In the genomic region with DNA sequence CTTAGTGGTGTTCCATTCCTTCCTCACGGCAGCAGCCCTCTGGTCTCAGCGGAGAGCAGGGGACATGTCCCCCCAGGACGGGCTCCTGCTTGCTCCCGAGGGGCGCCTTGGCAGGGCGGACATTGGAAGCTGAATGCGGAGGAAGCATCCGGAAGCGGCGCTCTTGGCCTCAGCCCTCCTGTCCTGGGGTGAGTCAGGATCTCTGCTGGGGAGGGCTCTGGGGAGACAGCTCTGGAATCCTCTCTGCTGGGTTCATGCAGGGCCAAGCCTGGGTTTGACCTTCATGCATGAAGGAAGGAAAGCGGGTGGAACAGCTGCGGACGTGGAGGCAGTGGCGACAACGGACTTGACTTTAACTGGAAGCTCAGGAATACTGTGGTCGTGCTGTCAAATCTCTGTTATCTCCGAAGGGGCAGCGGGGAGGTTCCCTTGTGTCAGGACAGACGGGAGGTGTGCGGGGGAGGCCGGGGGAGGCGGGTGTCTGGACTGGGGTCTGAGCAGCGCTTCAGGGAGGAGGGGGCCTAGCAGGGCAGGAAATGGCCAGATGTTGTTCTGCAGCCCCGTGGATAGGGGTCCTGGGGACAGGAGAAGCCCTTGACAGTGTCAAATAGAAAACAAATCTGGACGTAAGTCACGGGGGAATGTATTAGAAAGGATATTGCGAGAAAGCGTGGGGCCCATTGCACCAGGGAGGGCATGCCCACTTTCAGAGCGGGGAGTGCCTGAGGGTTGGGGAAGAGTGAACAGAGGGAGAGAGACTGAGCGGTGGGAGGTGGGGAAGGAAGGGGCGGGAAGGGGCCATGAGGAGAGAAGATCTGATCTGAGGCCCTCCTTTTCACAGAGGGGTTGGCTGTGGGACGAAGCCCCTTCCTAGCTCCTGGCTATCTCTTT, we compare ENCODE assay signal across 15 cellular contexts. TPM values are rescaled to one million over a fixed set of nuclear protein-coding genes. Genes with fewer than 3 reads are reported as not detected.
DNase-seq lines count a peak whose midpoint lies in the region; ATAC-seq and TF ChIP-seq lines count a peak whose summit lies in the region.
"Had no signal": no experiment of that assay in that cellular context is flagged by ENCODE, and none has a peak within 500 bp of the region (broad histone marks: within the 10 kb centered on the region; RNA-seq: fewer than 3 reads in every experiment).

No MANE protein-coding gene starts in this region.

- TF ChIP-seq EP300 in stomach (IDR thresholded peaks at IDR 0.05) (no peak), esophagus muscularis mucosa (IDR thresholded peaks at IDR 0.05) (no peak)

- H3K27ac ChIP-seq in stomach, result peak overlapping the region in 4 of 5 donors; percentile 51 to 68 (median 66)
- no peak overlapping the region for H3K27ac ChIP-seq in esophagus muscularis mucosa (replicated peaks in 1 of 4)
- H3K27ac ChIP-seq: dorsolateral prefrontal cortex had no signal

- TF ChIP-seq POLR2A in stomach (IDR thresholded peaks at IDR 0.05), result no peak
- TF ChIP-seq POLR2A in esophagus muscularis mucosa (IDR thresholded peaks at IDR 0.05; ENCODE audit: low read depth), result no peak

- ATAC-seq in mucosa of descending colon (no peak), HG03469 (IDR thresholded peaks at IDR 0.05; ENCODE audit: unreplicated experiment) (no peak)

- H3K4me3 ChIP-seq in fibroblast of pulmonary artery (replicated peaks; ENCODE audit: low read depth, low read length) (no peak overlapping the region), mucosa of descending colon (no peak overlapping the region), stomach (no peak overlapping the region), esophagus muscularis mucosa (no peak overlapping the region)
- H3K4me3 ChIP-seq: dorsolateral prefrontal cortex had no signal

- H3K4me1 ChIP-seq in mucosa of descending colon (ENCODE audit: low read depth) (peaks cover 11% of the 10 kb centered on the region), stomach (peaks cover 9 to 23% (median 15%) of the 10 kb centered on the region in 4 donors), esophagus muscularis mucosa (peaks cover 4 to 29% (median 26%) of the 10 kb centered on the region in 4 donors)

- H3K9me3 ChIP-seq in mucosa of descending colon, result no peaks in the 10 kb centered on the region
- H3K9me3 ChIP-seq in stomach, result peaks cover 0 to 4% (median 0%) of the 10 kb centered on the region in 4 donors
- peaks cover 0 to 16% (median 2%) of the 10 kb centered on the region in 4 donors for H3K9me3 ChIP-seq in esophagus muscularis mucosa

- H3K27me3 ChIP-seq in stomach, result peaks cover 0 to 38% (median 0%) of the 10 kb centered on the region in 3 donors
- H3K27me3 ChIP-seq in esophagus muscularis mucosa, result peaks cover 0 to 28% (median 0%) of the 10 kb centered on the region in 4 donors

- 67 to 86% (median 78%) methylated on average over 32 of the region's 32 CpGs for WGBS in stomach, 5 donors
- WGBS in esophagus muscularis mucosa, result 67% methylated on average over 30 of the region's 32 CpGs

- DNase-seq in activated CD8-positive, alpha-beta memory T cell treated with anti-CD3 and anti-CD28 coated beads, Interleukin-2, amount 50 U/mL, for 4 hours, result peak; percentile 11
- DNase-seq in fibroblast of pulmonary artery (ENCODE audit: low read depth) (peak; percentile 56), mucosa of descending colon (peak in 2 of 3 donors; percentile 24 to 49), stomach (no peak), GM10266 (ENCODE audit: extremely low spot score) (no peak), SK-N-DZ (ENCODE audit: low spot score) (no peak), esophagus muscularis mucosa (ENCODE audit: extremely low spot score) (no peak)
- DNase-seq: hippocampal formation, IMR-90, NCI-H2081 treated with DMSO at 0.1 percent for 48 hours had no signal

- no peak for TF ChIP-seq CTCF in fibroblast of pulmonary artery (IDR thresholded peaks at IDR 0.05; ENCODE audit: low read length, missing control alignments)
- no peak for TF ChIP-seq CTCF in mucosa of descending colon (IDR thresholded peaks at IDR 0.05)
- no peak for TF ChIP-seq CTCF in stomach (IDR thresholded peaks at IDR 0.05)
- TF ChIP-seq CTCF in GM10266 (IDR thresholded peaks at IDR 0.05; ENCODE audit: control insufficient read depth, insufficient read depth, low read depth, missing control alignments), result no peak
- no peak for TF ChIP-seq CTCF in esophagus muscularis mucosa (IDR thresholded peaks at IDR 0.05)

- H3K36me3 ChIP-seq in mucosa of descending colon (ENCODE audit: low read depth) (no peaks in the 10 kb centered on the region), stomach (no peaks in the 10 kb centered on the region), esophagus muscularis mucosa (no peaks in the 10 kb centered on the region)

- intact Hi-C loops in mucosa of descending colon (cut with DNase I, micrococcal nuclease), result no loop called here
- intact Hi-C loops in stomach (cut with DNase I; ENCODE audit: low total_unique reads), result no loop called here
- intact Hi-C loops in esophagus muscularis mucosa (cut with DNase I), result no loop called here

RNA-seq across cellular contexts. Expression of a gene that starts 26.6 kb away (rescaled TPM):
- total RNA-seq in mucosa of descending colon (not detected), stomach (not detected), esophagus muscularis mucosa (not detected)
- not detected for polyA plus RNA-seq in stomach
- not detected in 2 replicates for polyA plus RNA-seq in SK-N-DZ (2014; cell fraction: cytosol; rRNA removed)
- polyA plus RNA-seq in SK-N-DZ (2014; cell fraction: nucleus; rRNA removed), result not detected in 2 replicates
- total RNA-seq: activated T-helper 2 cell treated with anti-CD3 and anti-CD28 coated beads, Interferon-gamma antibody, Interleukin-2, Interleukin-4, amounts not matched to agents 10 μg/mL and 5 μg/mL and 100 μg/mL, durations not matched to agents 14 hours and 24 hours and 36 hours; IMR-90; urinary bladder had no signal
- polyA plus RNA-seq: IMR-90, neural cell, urinary bladder had no signal

Comparison
In these comparisons a context has a peak if more than half of its experiments do, and no peak if none do; other contexts are left out.
1. DNase-seq: peak in activated CD8-positive, alpha-beta memory T cell treated with anti-CD3 and anti-CD28 coated beads, Interleukin-2, amount 50 U/mL, for 4 hours (single experiment), fibroblast of pulmonary artery (single experiment) and mucosa of descending colon (2 of 3); none in stomach (single experiment), GM10266 (single experiment), SK-N-DZ (single experiment) and esophagus muscularis mucosa (single experiment).
2. H3K27ac ChIP-seq: peak in stomach (4 of 5); none in esophagus muscularis mucosa (0 of 4).